23 cellular contexts compared by ENCODE assay signal in genomic region chr2:42713920-42714319, GRCh38. TPM values are rescaled to one million over a fixed set of nuclear protein-coding genes. Genes with fewer than 3 reads are reported as not detected.
DNase-seq lines count a peak whose midpoint lies in the region; ATAC-seq and TF ChIP-seq lines count a peak whose summit lies in the region.
"Had no signal": no experiment of that assay in that cellular context is flagged by ENCODE, and none has a peak within 500 bp of the region (broad histone marks: within the 10 kb centered on the region; RNA-seq: fewer than 3 reads in every experiment).

No MANE protein-coding gene starts in this region.

- ATAC-seq in SK-N-SH treated with all-trans-retinoic acid at 6 μM for 48 hours (peak; percentile 34; the same call in 2 of the 3 replicates), HG02588 (IDR thresholded peaks at IDR 0.05; ENCODE audit: unreplicated experiment) (no peak), psoas muscle (no peak)
- ATAC-seq: A549, HCT116 had no signal

- no peak overlapping the region for H3K23ac ChIP-seq in mesendoderm (ENCODE audit: low read length)

- no peak overlapping the region for H3K56ac ChIP-seq in mesendoderm (ENCODE audit: low read length)

- DNase-seq in SK-N-DZ (ENCODE audit: low spot score) (peak; percentile 27), mesendoderm (no peak), psoas muscle (no peak)
- DNase-seq: 8988T; ACHN; AML-193; BE2C; CD4-positive, alpha-beta T cell; CD8-positive, alpha-beta memory T cell; DMS 273 treated with DMSO at 0.1 percent for 48 hours; DMS79; EL; GDM1; H9; HFFc6 had no signal

- H3K4ac ChIP-seq in mesendoderm (ENCODE audit: low read depth, low read length), result no peak overlapping the region

- no peak overlapping the region for H3K4me2 ChIP-seq in mesendoderm (ENCODE audit: low read length)
- H3K4me2 ChIP-seq: A549; BLaER1 treated with 17β-estradiol and CSF1 and Interleukin-3, amounts not matched to agents 10 nM and 100 nM; GM23338 had no signal

- H3K27ac ChIP-seq in HEK293 (ENCODE audit: extremely low read depth, low read depth, low read length), result no peak overlapping the region
- H3K27ac ChIP-seq in mesendoderm (ENCODE audit: low read depth, low read length), result no peak overlapping the region
- H3K27ac ChIP-seq in psoas muscle, result no peak overlapping the region
- H3K27ac ChIP-seq: A549; BLaER1 treated with 17β-estradiol and CSF1 and Interleukin-3, amounts not matched to agents 10 nM and 100 nM had no signal

- no peak overlapping the region for H2AK5ac ChIP-seq in mesendoderm (ENCODE audit: low read length)

- no peak overlapping the region for H2BK15ac ChIP-seq in mesendoderm (replicated peaks; ENCODE audit: low read depth)

- no peaks in the 10 kb centered on the region for H3K9me3 ChIP-seq in HEK293 (ENCODE audit: control insufficient read depth, insufficient read depth, low read depth, low read length)
- H3K9me3 ChIP-seq in psoas muscle, result no peaks in the 10 kb centered on the region
- H3K9me3 ChIP-seq: A549; BE2C; BLaER1 treated with 17β-estradiol and CSF1 and Interleukin-3, amounts not matched to agents 10 nM and 100 nM had no signal

- POLR2A ChIA-PET in HEK293 (lab: Yijun Ruan, JAX), result no interaction called here

- H2BK120ac ChIP-seq in mesendoderm (ENCODE audit: low read depth, low read length), result no peak overlapping the region

- H3K4me3 ChIP-seq in HEK293 (ENCODE audit: low read depth, low read length), result no peak overlapping the region
- H3K4me3 ChIP-seq in mesendoderm (ENCODE audit: low read length), result no peak overlapping the region
- no peak overlapping the region for H3K4me3 ChIP-seq in psoas muscle
- H3K4me3 ChIP-seq: A549; BLaER1 treated with 17β-estradiol and CSF1 and Interleukin-3, amounts not matched to agents 10 nM and 100 nM; GM23338 had no signal

- H3K27me3 ChIP-seq in mesendoderm (ENCODE audit: insufficient read depth, low read length, poor library complexity) (no peaks in the 10 kb centered on the region), psoas muscle (ENCODE audit: insufficient read depth in 3 of 3, low read length in 2 of 3) (no peaks in the 10 kb centered on the region)
- H3K27me3 ChIP-seq: BE2C; BLaER1 treated with 17β-estradiol and CSF1 and Interleukin-3, amounts not matched to agents 10 nM and 100 nM had no signal

- no peaks in the 10 kb centered on the region for H3K79me1 ChIP-seq in mesendoderm (ENCODE audit: low read length)

- H3K36me3 ChIP-seq in HEK293 (ENCODE audit: control insufficient read depth in 2 of 2, insufficient read depth in 1 of 2, low read length in 2 of 2), result peaks cover 0 to 10% of the 10 kb centered on the region in 2 experiments; a peak in 2 of 3 replicates
- no peaks in the 10 kb centered on the region for H3K36me3 ChIP-seq in mesendoderm (ENCODE audit: control insufficient read depth, insufficient read depth, low read length)
- H3K36me3 ChIP-seq in psoas muscle (ENCODE audit: insufficient read depth in 1 of 2, low read depth in 1 of 2), result peaks cover 0 to 12% of the 10 kb centered on the region in 2 donors
- H3K36me3 ChIP-seq: BE2C had no signal

- intact Hi-C loops in psoas muscle (cut with DNase I), result no loop called here

- H3K79me2 ChIP-seq in mesendoderm (ENCODE audit: control insufficient read depth, insufficient read depth, low read length), result no peaks in the 10 kb centered on the region

- no peak overlapping the region for H3K18ac ChIP-seq in mesendoderm (ENCODE audit: low read length)

- no CpG with 5 or more reads among the region's 4 CpGs for WGBS in mesendoderm (ENCODE audit: extremely low coverage, insufficient coverage, low lambda C conversion rate)
- WGBS in psoas muscle, 3 donors, result 47 to 63% (median 53%) methylated on average over 4 of the region's 4 CpGs

- H3K9ac ChIP-seq in mesendoderm (ENCODE audit: low read length), result no peak overlapping the region
- H3K9ac ChIP-seq: BLaER1 treated with 17β-estradiol and CSF1 and Interleukin-3, amounts not matched to agents 10 nM and 100 nM had no signal

- no peak overlapping the region for H2BK5ac ChIP-seq in mesendoderm (ENCODE audit: low read length)

- TF ChIP-seq CTCF in HEK293 (tag by site-specific recombination; IDR thresholded peaks at IDR 0.05) (no peak), psoas muscle (IDR thresholded peaks at IDR 0.05) (no peak)

- H4K8ac ChIP-seq in mesendoderm (ENCODE audit: low read depth, low read length), result no peak overlapping the region

- H4K5ac ChIP-seq in mesendoderm (ENCODE audit: low read length), result no peak overlapping the region

- CTCF ChIA-PET in HEK293 (lab: Yijun Ruan, JAX), result no interaction called here

- H3K4me1 ChIP-seq in HEK293 (ENCODE audit: control insufficient read depth, insufficient read depth, low read length) (no peaks in the 10 kb centered on the region), mesendoderm (ENCODE audit: control insufficient read depth, low read depth, low read length) (peaks cover 2% of the 10 kb centered on the region), psoas muscle (no peaks in the 10 kb centered on the region)
- H3K4me1 ChIP-seq: A549; BLaER1 treated with 17β-estradiol and CSF1 and Interleukin-3, amounts not matched to agents 10 nM and 100 nM had no signal

TF ChIP-seq in HEK293, 187 proteins besides CTCF, POLR2A, EP300 and RAD21:
- TF ChIP-seq PRDM6 (tag by site-specific recombination; IDR thresholded peaks at IDR 0.05) (0 out of 2 replicates have a peak, but pooled peaks have one; percentile 19), ZNF311 (tag by site-specific recombination; IDR thresholded peaks at IDR 0.05; ENCODE audit: borderline replicate concordance) (no peak)

TF ChIP-seq in SK-N-SH treated with all-trans-retinoic acid at 6 μM for 48 hours, 23 proteins besides CTCF, POLR2A, EP300 and RAD21:
- peak; percentile 56; the same call in 1 of the 2 replicates for TF ChIP-seq ISL1 (CRISPR knock-in tag; IDR thresholded peaks at IDR 0.05)
- TF ChIP-seq CSRNP3 (CRISPR knock-in tag; IDR thresholded peaks at IDR 0.05), result no peak

RNA-seq across cellular contexts. Expression of gene OXER1, which starts 50.0 kb away (rescaled TPM):
- polyA plus RNA-seq in SK-N-DZ (2014; cell fraction: cytosol; rRNA removed), result not detected in 2 replicates
- polyA plus RNA-seq in SK-N-DZ (2014; cell fraction: nucleus; rRNA removed), result not detected in 2 replicates
- polyA plus RNA-seq in mesendoderm (2013, experiment 1 of 2), result 0.95 TPM
- 0.78 TPM for polyA plus RNA-seq in mesendoderm (2013, experiment 2 of 2)
- 1 to 10 TPM in 1 of 4 donors, under 1 TPM in 3; 0.19 to 1.2 (median 0.26) TPM for total RNA-seq in psoas muscle
- polyA plus RNA-seq in psoas muscle, result under 1 TPM; 0.04 to 0.35 (median 0.16) TPM
- total RNA-seq: CD4-positive, alpha-beta T cell; H4; HFFc6 had no signal
- polyA plus RNA-seq: A549 had no signal
